1 cellular context compared by ENCODE assay signal in the genomic region with DNA sequence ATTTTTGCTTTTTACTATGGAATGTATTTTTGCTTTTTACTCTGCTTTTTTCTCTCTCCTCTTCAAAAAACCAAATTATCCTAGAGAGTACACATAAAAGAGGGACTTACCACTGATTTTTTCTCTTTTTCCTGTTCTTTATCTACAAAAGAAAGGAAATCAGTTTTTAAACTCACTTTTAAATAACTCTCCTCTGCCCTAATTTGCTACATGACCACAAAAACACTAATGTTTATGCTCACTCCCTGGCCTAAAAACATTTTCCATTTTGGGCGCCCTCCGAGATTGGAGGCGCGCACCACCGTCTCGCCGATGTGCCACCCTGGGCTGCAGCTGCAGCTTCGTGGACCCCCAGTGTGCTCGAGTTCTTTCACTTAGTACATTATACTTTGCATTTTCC.
TF ChIP-seq lines count a peak whose summit lies in the region.

No MANE protein-coding gene starts in this region.

TF ChIP-seq in HepG2, 621 proteins besides CTCF, POLR2A, EP300 and RAD21:
- TF ChIP-seq, protein P1, sequence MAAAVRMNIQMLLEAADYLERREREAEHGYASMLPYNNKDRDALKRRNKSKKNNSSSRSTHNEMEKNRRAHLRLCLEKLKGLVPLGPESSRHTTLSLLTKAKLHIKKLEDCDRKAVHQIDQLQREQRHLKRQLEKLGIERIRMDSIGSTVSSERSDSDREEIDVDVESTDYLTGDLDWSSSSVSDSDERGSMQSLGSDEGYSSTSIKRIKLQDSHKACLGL (CRISPR knock-in tag; IDR thresholded peaks at IDR 0.05), result no peak
- no peak for TF ChIP-seq ONECUT2 (CRISPR knock-in tag; IDR thresholded peaks at IDR 0.05)
- no peak for TF ChIP-seq HOXA9 (CRISPR knock-in tag; IDR thresholded peaks at IDR 0.05; ENCODE audit: borderline replicate concordance)
- TF ChIP-seq SIN3B (IDR thresholded peaks at IDR 0.05; ENCODE audit: low read length), result no peak
- TF ChIP-seq ZMYM2 (CRISPR knock-in tag; IDR thresholded peaks at IDR 0.05), result 0 out of 2 replicates have a peak, but pooled peaks have one; percentile 6
- TF ChIP-seq ZNF264 (CRISPR knock-in tag; IDR thresholded peaks at IDR 0.05), result no peak
- TF ChIP-seq, protein P2, sequence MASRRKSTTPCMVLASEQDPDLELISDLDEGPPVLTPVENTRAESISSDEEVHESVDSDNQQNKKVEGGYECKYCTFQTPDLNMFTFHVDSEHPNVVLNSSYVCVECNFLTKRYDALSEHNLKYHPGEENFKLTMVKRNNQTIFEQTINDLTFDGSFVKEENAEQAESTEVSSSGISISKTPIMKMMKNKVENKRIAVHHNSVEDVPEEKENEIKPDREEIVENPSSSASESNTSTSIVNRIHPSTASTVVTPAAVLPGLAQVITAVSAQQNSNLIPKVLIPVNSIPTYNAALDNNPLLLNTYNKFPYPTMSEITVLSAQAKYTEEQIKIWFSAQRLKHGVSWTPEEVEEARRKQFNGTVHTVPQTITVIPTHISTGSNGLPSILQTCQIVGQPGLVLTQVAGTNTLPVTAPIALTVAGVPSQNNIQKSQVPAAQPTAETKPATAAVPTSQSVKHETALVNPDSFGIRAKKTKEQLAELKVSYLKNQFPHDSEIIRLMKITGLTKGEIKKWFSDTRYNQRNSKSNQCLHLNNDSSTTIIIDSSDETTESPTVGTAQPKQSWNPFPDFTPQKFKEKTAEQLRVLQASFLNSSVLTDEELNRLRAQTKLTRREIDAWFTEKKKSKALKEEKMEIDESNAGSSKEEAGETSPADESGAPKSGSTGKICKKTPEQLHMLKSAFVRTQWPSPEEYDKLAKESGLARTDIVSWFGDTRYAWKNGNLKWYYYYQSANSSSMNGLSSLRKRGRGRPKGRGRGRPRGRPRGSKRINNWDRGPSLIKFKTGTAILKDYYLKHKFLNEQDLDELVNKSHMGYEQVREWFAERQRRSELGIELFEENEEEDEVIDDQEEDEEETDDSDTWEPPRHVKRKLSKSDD (CRISPR knock-in tag; IDR thresholded peaks at IDR 0.05; ENCODE audit: low read depth), result no peak
- 0 out of 2 replicates have a peak, but pooled peaks have one; percentile 4 for TF ChIP-seq ZNF572 (CRISPR knock-in tag; IDR thresholded peaks at IDR 0.05)
- TF ChIP-seq HOXA7 (CRISPR knock-in tag; IDR thresholded peaks at IDR 0.05), result no peak
- no peak for TF ChIP-seq ZFAT (CRISPR knock-in tag; conservative IDR thresholded peaks at IDR 0.05)
- no peak for TF ChIP-seq ZNF773 (CRISPR knock-in tag; IDR thresholded peaks at IDR 0.05; ENCODE audit: borderline replicate concordance)
